Comparison of ENCODE assay signal across 8 cellular contexts in genomic region chr20:50192364-50193168, GRCh38.
DNase-seq lines count a peak whose midpoint lies in the region; ATAC-seq and TF ChIP-seq lines count a peak whose summit lies in the region.

No MANE protein-coding gene starts in this region.

- no peak for ATAC-seq in GM21360 (IDR thresholded peaks at IDR 0.05; ENCODE audit: unreplicated experiment)

- peak overlapping the region; percentile 84; the same call in 1 of the 2 replicates for H3K27ac ChIP-seq in HEK293 (ENCODE audit: extremely low read depth, low read depth, low read length)

- H3K9me3 ChIP-seq in HEK293 (ENCODE audit: control insufficient read depth, insufficient read depth, low read depth, low read length), result no peaks in the 10 kb centered on the region

- POLR2A ChIA-PET in HEK293 (lab: Yijun Ruan, JAX), result interaction anchor here (2.0 kb wide), 1 partner anchor 129 kb away, joined by 5 read pairs; no protein-coding TSS in a partner anchor

- peak overlapping the region; percentile 61 for H3K4me3 ChIP-seq in HEK293 (ENCODE audit: low read depth, low read length)

- peaks cover 6% of the 10 kb centered on the region for H3K4me1 ChIP-seq in HEK293 (ENCODE audit: control insufficient read depth, insufficient read depth, low read length)

- CTCF ChIA-PET in HEK293 (lab: Yijun Ruan, JAX), result interaction anchor here (1.0 to 6.8 kb wide), 3 partner anchors 9 to 384 kb away, joined by 3 to 106 read pairs (median 3); no protein-coding TSS in a partner anchor

- no peak for TF ChIP-seq CTCF in HEK293 (tag by site-specific recombination; IDR thresholded peaks at IDR 0.05)

- peaks cover 0 to 6% of the 10 kb centered on the region in 2 experiments; a peak in 1 of 3 replicates for H3K36me3 ChIP-seq in HEK293 (ENCODE audit: control insufficient read depth in 2 of 2, insufficient read depth in 1 of 2, low read length in 2 of 2)

- peak; percentile 90 for DNase-seq in COLO829 (ENCODE audit: low spot score)
- peak; percentile 85 for DNase-seq in NCI-H2196 (lab: John Stamatoyannopoulos, UW; ENCODE audit: unreplicated experiment)
- peak; percentile 66 for DNase-seq in activated CD4-positive, CD25-positive, alpha-beta regulatory T cell treated with anti-CD3 and anti-CD28 coated beads, Interleukin-2, amount 50 U/mL, for 16 hours (ENCODE audit: low read depth, low spot score)
- DNase-seq in central memory CD4-positive, alpha-beta T cell, result peak; percentile 73
- DNase-seq in kidney glomerular epithelial cell (lab: John Stamatoyannopoulos, UW), result peak; percentile 65
- peak; percentile 73 to 78 for DNase-seq in stimulated activated CD4-positive, alpha-beta T cell treated with anti-CD3 and anti-CD28 coated beads, Interleukin-1b, Interleukin-23, amount 100 ng/mL, for 4 hours (ENCODE audit: low read depth in 2 of 2)

TF ChIP-seq in HEK293, 187 proteins besides CTCF, POLR2A, EP300 and RAD21 (continues in another document):
- no peak for TF ChIP-seq SETDB1 (IDR thresholded peaks at IDR 0.05; ENCODE audit: insufficient read length, low read length)
- no peak for TF ChIP-seq ZNF670 (tag by site-specific recombination; IDR thresholded peaks at IDR 0.05; ENCODE audit: low read depth)
- TF ChIP-seq ZNF394 (tag by site-specific recombination; IDR thresholded peaks at IDR 0.05; ENCODE audit: borderline replicate concordance), result 0 out of 2 replicates have a peak, but pooled peaks have one; percentile 27
- no peak for TF ChIP-seq HOXA7 (CRISPR knock-in tag; IDR thresholded peaks at IDR 0.05; ENCODE audit: borderline replicate concordance)
- TF ChIP-seq, protein P1, sequence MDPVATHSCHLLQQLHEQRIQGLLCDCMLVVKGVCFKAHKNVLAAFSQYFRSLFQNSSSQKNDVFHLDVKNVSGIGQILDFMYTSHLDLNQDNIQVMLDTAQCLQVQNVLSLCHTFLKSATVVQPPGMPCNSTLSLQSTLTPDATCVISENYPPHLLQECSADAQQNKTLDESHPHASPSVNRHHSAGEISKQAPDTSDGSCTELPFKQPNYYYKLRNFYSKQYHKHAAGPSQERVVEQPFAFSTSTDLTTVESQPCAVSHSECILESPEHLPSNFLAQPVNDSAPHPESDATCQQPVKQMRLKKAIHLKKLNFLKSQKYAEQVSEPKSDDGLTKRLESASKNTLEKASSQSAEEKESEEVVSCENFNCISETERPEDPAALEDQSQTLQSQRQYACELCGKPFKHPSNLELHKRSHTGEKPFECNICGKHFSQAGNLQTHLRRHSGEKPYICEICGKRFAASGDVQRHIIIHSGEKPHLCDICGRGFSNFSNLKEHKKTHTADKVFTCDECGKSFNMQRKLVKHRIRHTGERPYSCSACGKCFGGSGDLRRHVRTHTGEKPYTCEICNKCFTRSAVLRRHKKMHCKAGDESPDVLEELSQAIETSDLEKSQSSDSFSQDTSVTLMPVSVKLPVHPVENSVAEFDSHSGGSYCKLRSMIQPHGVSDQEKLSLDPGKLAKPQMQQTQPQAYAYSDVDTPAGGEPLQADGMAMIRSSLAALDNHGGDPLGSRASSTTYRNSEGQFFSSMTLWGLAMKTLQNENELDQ (tag by site-specific recombination; IDR thresholded peaks at IDR 0.05; ENCODE audit: low read depth), result no peak
- TF ChIP-seq ZSCAN23 (tag by site-specific recombination; IDR thresholded peaks at IDR 0.05), result 0 out of 2 replicates have a peak, but pooled peaks have one; percentile 15
- no peak for TF ChIP-seq ZNF596 (tag by site-specific recombination; IDR thresholded peaks at IDR 0.05)
- TF ChIP-seq ZNF518A (tag by site-specific recombination; conservative IDR thresholded peaks at IDR 0.05; ENCODE audit: low read depth), result no peak; the same call in 1 of the 2 replicates
- no peak for TF ChIP-seq HOXC10 (CRISPR knock-in tag; IDR thresholded peaks at IDR 0.05)
- TF ChIP-seq, protein P2, sequence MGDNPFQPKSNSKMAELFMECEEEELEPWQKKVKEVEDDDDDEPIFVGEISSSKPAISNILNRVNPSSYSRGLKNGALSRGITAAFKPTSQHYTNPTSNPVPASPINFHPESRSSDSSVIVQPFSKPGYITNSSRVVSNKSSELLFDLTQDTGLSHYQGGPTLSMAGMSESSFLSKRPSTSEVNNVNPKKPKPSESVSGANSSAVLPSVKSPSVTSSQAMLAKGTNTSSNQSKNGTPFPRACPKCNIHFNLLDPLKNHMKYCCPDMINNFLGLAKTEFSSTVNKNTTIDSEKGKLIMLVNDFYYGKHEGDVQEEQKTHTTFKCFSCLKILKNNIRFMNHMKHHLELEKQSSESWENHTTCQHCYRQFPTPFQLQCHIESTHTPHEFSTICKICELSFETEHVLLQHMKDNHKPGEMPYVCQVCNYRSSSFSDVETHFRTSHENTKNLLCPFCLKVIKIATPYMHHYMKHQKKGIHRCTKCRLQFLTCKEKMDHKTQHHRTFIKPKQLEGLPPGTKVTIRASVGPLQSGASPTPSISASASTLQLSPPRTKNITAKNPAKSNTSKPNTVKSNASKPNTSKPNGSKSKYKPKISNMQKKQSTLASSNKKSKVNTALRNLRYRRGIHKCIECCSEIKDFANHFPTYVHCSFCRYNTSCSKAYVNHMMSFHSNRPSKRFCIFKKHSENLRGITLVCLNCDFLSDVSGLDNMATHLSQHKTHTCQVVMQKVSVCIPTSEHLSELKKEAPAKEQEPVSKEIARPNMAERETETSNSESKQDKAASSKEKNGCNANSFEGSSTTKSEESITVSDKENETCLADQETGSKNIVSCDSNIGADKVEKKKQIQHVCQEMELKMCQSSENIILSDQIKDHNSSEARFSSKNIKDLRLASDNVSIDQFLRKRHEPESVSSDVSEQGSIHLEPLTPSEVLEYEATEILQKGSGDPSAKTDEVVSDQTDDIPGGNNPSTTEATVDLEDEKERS (tag by site-specific recombination; IDR thresholded peaks at IDR 0.05), result no peak
- TF ChIP-seq ZNF239 (tag by site-specific recombination; IDR thresholded peaks at IDR 0.05), result no peak
- TF ChIP-seq, protein P3, sequence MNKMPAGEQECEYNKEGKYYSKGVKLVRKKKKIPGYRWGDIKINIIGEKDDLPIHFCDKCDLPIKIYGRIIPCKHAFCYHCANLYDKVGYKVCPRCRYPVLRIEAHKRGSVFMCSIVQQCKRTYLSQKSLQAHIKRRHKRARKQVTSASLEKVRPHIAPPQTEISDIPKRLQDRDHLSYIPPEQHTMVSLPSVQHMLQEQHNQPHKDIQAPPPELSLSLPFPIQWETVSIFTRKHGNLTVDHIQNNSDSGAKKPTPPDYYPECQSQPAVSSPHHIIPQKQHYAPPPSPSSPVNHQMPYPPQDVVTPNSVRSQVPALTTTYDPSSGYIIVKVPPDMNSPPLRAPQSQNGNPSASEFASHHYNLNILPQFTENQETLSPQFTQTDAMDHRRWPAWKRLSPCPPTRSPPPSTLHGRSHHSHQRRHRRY (tag by site-specific recombination; IDR thresholded peaks at IDR 0.05), result peak; percentile 47; the same call in 1 of the 2 replicates
- TF ChIP-seq, protein P4, sequence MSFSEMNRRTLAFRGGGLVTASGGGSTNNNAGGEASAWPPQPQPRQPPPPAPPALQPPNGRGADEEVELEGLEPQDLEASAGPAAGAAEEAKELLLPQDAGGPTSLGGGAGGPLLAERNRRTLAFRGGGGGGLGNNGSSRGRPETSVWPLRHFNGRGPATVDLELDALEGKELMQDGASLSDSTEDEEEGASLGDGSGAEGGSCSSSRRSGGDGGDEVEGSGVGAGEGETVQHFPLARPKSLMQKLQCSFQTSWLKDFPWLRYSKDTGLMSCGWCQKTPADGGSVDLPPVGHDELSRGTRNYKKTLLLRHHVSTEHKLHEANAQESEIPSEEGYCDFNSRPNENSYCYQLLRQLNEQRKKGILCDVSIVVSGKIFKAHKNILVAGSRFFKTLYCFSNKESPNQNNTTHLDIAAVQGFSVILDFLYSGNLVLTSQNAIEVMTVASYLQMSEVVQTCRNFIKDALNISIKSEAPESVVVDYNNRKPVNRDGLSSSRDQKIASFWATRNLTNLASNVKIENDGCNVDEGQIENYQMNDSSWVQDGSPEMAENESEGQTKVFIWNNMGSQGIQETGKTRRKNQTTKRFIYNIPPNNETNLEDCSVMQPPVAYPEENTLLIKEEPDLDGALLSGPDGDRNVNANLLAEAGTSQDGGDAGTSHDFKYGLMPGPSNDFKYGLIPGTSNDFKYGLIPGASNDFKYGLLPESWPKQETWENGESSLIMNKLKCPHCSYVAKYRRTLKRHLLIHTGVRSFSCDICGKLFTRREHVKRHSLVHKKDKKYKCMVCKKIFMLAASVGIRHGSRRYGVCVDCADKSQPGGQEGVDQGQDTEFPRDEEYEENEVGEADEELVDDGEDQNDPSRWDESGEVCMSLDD (tag by site-specific recombination; IDR thresholded peaks at IDR 0.05), result no peak; the same call in 1 of the 2 replicates
